ENCODE assay signal across 32 cellular contexts in genomic region chr17:78655251-78655940, GRCh38.
"Had no signal": no experiment of that assay in that cellular context is flagged by ENCODE, and none has a peak within 500 bp of the region (broad histone marks: within the 10 kb centered on the region; RNA-seq: fewer than 3 reads in every experiment).

No MANE protein-coding gene starts in this region.

- H3K9me3 ChIP-seq: ascending aorta, esophagus squamous epithelium, gastroesophageal sphincter had no signal

- H3K27me3 ChIP-seq: ascending aorta, brain microvascular endothelial cell, dorsolateral prefrontal cortex, gastroesophageal sphincter had no signal

- H3K4me1 Mint-ChIP-seq: activated B cell treated with CpG ODN at 0.5 μM for 24 hours; activated CD8-positive, alpha-beta memory T cell treated with anti-CD3 and anti-CD28 coated beads, Interleukin-2, amount 10 ng/mL, durations not matched to agents 7 days and 5 days; activated naive CD4-positive, alpha-beta T cell treated with anti-CD3 and anti-CD28 coated beads, Interleukin-2, amount 50 U/mL, for 24 hours; central memory CD8-positive, alpha-beta T cell had no signal

- H3K36me3 Mint-ChIP-seq: activated CD8-positive, alpha-beta memory T cell treated with anti-CD3 and anti-CD28 coated beads, Interleukin-2, amount 10 ng/mL, durations not matched to agents 7 days and 5 days; activated naive CD4-positive, alpha-beta T cell treated with anti-CD3 and anti-CD28 coated beads, Interleukin-2, amount 50 U/mL, for 24 hours; activated naive CD8-positive, alpha-beta T cell treated with anti-CD3 and anti-CD28 coated beads, Interleukin-2, amount 10 ng/mL, durations not matched to agents 7 days and 5 days had no signal

- H3K36me3 ChIP-seq: ascending aorta, brain microvascular endothelial cell, esophagus squamous epithelium, gastroesophageal sphincter, WERI-Rb-1 had no signal

- H3K27me3 Mint-ChIP-seq: activated naive CD4-positive, alpha-beta T cell treated with anti-CD3 and anti-CD28 coated beads, Interleukin-2, amount 50 U/mL, for 24 hours; central memory CD8-positive, alpha-beta T cell had no signal

- H3K27ac Mint-ChIP-seq: activated B cell treated with CpG ODN at 0.5 μM for 24 hours; activated CD8-positive, alpha-beta memory T cell treated with anti-CD3 and anti-CD28 coated beads, Interleukin-2, amount 10 ng/mL, durations not matched to agents 7 days and 5 days; activated CD8-positive, alpha-beta T cell treated with anti-CD3 and anti-CD28 coated beads, Interleukin-2, amount 10 ng/mL, durations not matched to agents 7 days and 5 days; activated naive CD4-positive, alpha-beta T cell treated with anti-CD3 and anti-CD28 coated beads for 36 hours; activated naive CD4-positive, alpha-beta T cell treated with anti-CD3 and anti-CD28 coated beads, Interleukin-2, amount 50 U/mL, for 24 hours; activated naive CD8-positive, alpha-beta T cell treated with anti-CD3 and anti-CD28 coated beads, Interleukin-2, amount 10 ng/mL, durations not matched to agents 7 days and 5 days; activated T-helper 1 cell treated with anti-CD3 and anti-CD28 coated beads, Interleukin-12 subunit alpha, Interleukin-12 subunit beta, Interleukin-2, Interleukin-4 antibody, amounts not matched to agents 30 ng/mL and 10 ng/mL and 1 ng/mL, durations not matched to agents 14 hours and 24 hours and 36 hours; activated T-helper 2 cell treated with anti-CD3 and anti-CD28 coated beads, Interferon-gamma antibody, Interleukin-2, Interleukin-4, amounts not matched to agents 10 μg/mL and 5 μg/mL and 100 μg/mL, durations not matched to agents 14 hours and 24 hours and 36 hours; dendritic cell treated with granulocyte-macrophage colony-stimulating factor and Interleukin-4, amounts not matched to agents 40 ng/mL and 50 ng/mL, for 4 days; T-helper 17 cell; T-helper 2 cell treated with Interferon-gamma antibody and Interleukin-4, amounts not matched to agents 5 μg/mL and 100 μg/mL, for 36 hours had no signal

- DNase-seq: activated B cell treated with CpG ODN at 0.5 μM for 24 hours; activated CD4-positive, alpha-beta T cell treated with anti-CD3 and anti-CD28 coated beads for 48 hours; activated CD4-positive, alpha-beta T cell treated with anti-CD3 and anti-CD28 coated beads, Interleukin-2, amount 50 U/mL, for 1 hour; activated CD4-positive, alpha-beta T cell treated with anti-CD3 and anti-CD28 coated beads, Interleukin-2, amount 50 U/mL, for 48 hours; activated CD8-positive, alpha-beta memory T cell treated with anti-CD3 and anti-CD28 coated beads, Interleukin-2, amount 10 ng/mL, durations not matched to agents 7 days and 5 days; activated CD8-positive, alpha-beta memory T cell treated with anti-CD3 and anti-CD28 coated beads, Interleukin-2, amount 50 U/mL, for 4 hours; activated CD8-positive, alpha-beta T cell treated with anti-CD3 and anti-CD28 coated beads, Interleukin-2, amount 10 ng/mL, durations not matched to agents 7 days and 5 days; activated effector memory CD4-positive, alpha-beta T cell treated with anti-CD3 and anti-CD28 coated beads, Interleukin-2, amount 50 U/mL, for 16 hours; activated naive CD4-positive, alpha-beta T cell treated with anti-CD3 and anti-CD28 coated beads for 36 hours; activated naive CD8-positive, alpha-beta T cell treated with anti-CD3 and anti-CD28 coated beads, Interleukin-2, amount 10 ng/mL, durations not matched to agents 7 days and 5 days; activated T-cell treated with anti-CD3 and anti-CD28 coated beads, Interleukin-2, amount 50 U/mL, for 1 hour; activated T-cell treated with anti-CD3 and anti-CD28 coated beads, Interleukin-2, amount 50 U/mL, for 48 hours; brain microvascular endothelial cell; dorsolateral prefrontal cortex; effector memory CD4-positive, alpha-beta T cell; esophagus squamous epithelium; foreskin melanocyte; T-helper 1 cell; T-helper 17 cell; T1000; WERI-Rb-1 had no signal

- H3K4me3 ChIP-seq: ascending aorta, coronary artery, dorsolateral prefrontal cortex, esophagus squamous epithelium, gastroesophageal sphincter had no signal

- H3K4me1 ChIP-seq: ascending aorta, esophagus squamous epithelium, gastroesophageal sphincter had no signal

- ATAC-seq: activated CD4-positive, CD25-positive, alpha-beta regulatory T cell treated with anti-CD3 and anti-CD28 coated beads, Interleukin-2, amount 50 U/mL, for 24 hours; activated CD8-positive, alpha-beta memory T cell treated with anti-CD3 and anti-CD28 coated beads, Interleukin-2, amount 10 ng/mL, durations not matched to agents 7 days and 5 days; activated CD8-positive, alpha-beta T cell treated with anti-CD3 and anti-CD28 coated beads, Interleukin-2, amount 10 ng/mL, durations not matched to agents 7 days and 5 days; gastroesophageal sphincter; T-helper 17 cell had no signal

- H3K4me3 Mint-ChIP-seq: activated B cell treated with CpG ODN at 0.5 μM for 24 hours; activated CD8-positive, alpha-beta memory T cell treated with anti-CD3 and anti-CD28 coated beads, Interleukin-2, amount 10 ng/mL, durations not matched to agents 7 days and 5 days; activated CD8-positive, alpha-beta T cell treated with anti-CD3 and anti-CD28 coated beads, Interleukin-2, amount 10 ng/mL, durations not matched to agents 7 days and 5 days; activated naive CD4-positive, alpha-beta T cell treated with anti-CD3 and anti-CD28 coated beads for 36 hours; activated naive CD4-positive, alpha-beta T cell treated with anti-CD3 and anti-CD28 coated beads, Interleukin-2, amount 50 U/mL, for 24 hours; activated naive CD8-positive, alpha-beta T cell treated with anti-CD3 and anti-CD28 coated beads, Interleukin-2, amount 10 ng/mL, durations not matched to agents 7 days and 5 days; activated T-helper 1 cell treated with anti-CD3 and anti-CD28 coated beads, Interleukin-12 subunit alpha, Interleukin-12 subunit beta, Interleukin-2, Interleukin-4 antibody, amounts not matched to agents 30 ng/mL and 10 ng/mL and 1 ng/mL, durations not matched to agents 14 hours and 24 hours and 36 hours; central memory CD8-positive, alpha-beta T cell; dendritic cell treated with granulocyte-macrophage colony-stimulating factor and Interleukin-4, amounts not matched to agents 40 ng/mL and 50 ng/mL, for 4 days; T-helper 17 cell; T-helper 2 cell treated with Interferon-gamma antibody and Interleukin-4, amounts not matched to agents 5 μg/mL and 100 μg/mL, for 36 hours had no signal

- H3K27ac ChIP-seq: ascending aorta, brain microvascular endothelial cell, coronary artery, dorsolateral prefrontal cortex, epithelial cell of prostate, esophagus squamous epithelium, gastroesophageal sphincter, WERI-Rb-1 had no signal

- H3K9me3 Mint-ChIP-seq: activated B cell treated with CpG ODN at 0.5 μM for 24 hours; activated naive CD4-positive, alpha-beta T cell treated with anti-CD3 and anti-CD28 coated beads for 36 hours; activated naive CD4-positive, alpha-beta T cell treated with anti-CD3 and anti-CD28 coated beads, Interleukin-2, amount 50 U/mL, for 24 hours; activated naive CD8-positive, alpha-beta T cell treated with anti-CD3 and anti-CD28 coated beads, Interleukin-2, amount 10 ng/mL, durations not matched to agents 7 days and 5 days; activated T-helper 1 cell treated with anti-CD3 and anti-CD28 coated beads, Interleukin-12 subunit alpha, Interleukin-12 subunit beta, Interleukin-2, Interleukin-4 antibody, amounts not matched to agents 30 ng/mL and 10 ng/mL and 1 ng/mL, durations not matched to agents 14 hours and 24 hours and 36 hours; activated T-helper 2 cell treated with anti-CD3 and anti-CD28 coated beads, Interferon-gamma antibody, Interleukin-2, Interleukin-4, amounts not matched to agents 10 μg/mL and 5 μg/mL and 100 μg/mL, durations not matched to agents 14 hours and 24 hours and 36 hours; central memory CD8-positive, alpha-beta T cell; dendritic cell treated with granulocyte-macrophage colony-stimulating factor and Interleukin-4, amounts not matched to agents 40 ng/mL and 50 ng/mL, for 4 days; T-helper 2 cell treated with Interferon-gamma antibody and Interleukin-4, amounts not matched to agents 5 μg/mL and 100 μg/mL, for 36 hours had no signal
